In the genomic region with DNA sequence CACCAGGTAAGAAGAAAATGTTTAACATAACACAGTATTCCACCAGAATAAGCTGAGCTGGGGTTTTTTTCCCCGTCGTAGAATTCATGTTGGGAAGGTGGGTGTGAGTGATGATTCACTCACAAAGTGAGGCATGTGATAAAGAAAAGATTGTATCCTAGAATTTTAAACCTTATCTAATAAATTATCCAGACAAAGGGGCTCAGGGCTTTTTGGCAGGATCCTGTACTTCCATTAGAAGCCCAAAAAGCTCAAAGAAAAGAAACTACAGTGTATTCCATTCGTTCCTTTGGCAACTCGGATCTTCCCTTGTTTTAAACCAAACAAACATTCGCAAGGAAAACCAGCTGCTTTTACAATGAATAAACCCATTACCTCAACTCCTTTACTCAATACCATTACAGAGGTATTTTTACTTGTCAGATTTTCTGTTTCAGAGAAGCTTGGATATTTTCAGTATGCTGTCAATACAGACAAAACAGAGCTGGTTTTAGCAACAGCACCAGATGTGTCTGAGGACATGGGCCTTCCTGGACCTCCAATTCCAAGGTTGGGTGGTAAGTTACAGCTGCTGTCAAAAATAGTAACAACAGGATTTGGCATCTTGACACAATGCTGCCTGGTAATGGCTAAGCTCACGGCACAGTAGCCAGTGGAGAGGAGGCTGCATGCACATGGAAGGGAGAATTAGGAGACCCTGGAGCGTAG, we compare ENCODE assay signal across 17 cellular contexts.
DNase-seq lines count a peak whose midpoint lies in the region; ATAC-seq and TF ChIP-seq lines count a peak whose summit lies in the region.
"Had no signal": no experiment of that assay in that cellular context is flagged by ENCODE, and none has a peak within 500 bp of the region (broad histone marks: within the 10 kb centered on the region; RNA-seq: fewer than 3 reads in every experiment).

No MANE protein-coding gene starts in this region.

- TF ChIP-seq CTCF in fibroblast of villous mesenchyme (IDR thresholded peaks at IDR 0.05; ENCODE audit: insufficient read depth, low read depth, low read length), result no peak
- no peak for TF ChIP-seq CTCF in sigmoid colon (IDR thresholded peaks at IDR 0.05)
- TF ChIP-seq CTCF in PC-3 (conservative IDR thresholded peaks at IDR 0.05; ENCODE audit: low read depth, low read length), result no peak

- no peaks in the 10 kb centered on the region for H3K27me3 ChIP-seq in sigmoid colon
- H3K27me3 ChIP-seq in PC-3 (ENCODE audit: low read length), result no peaks in the 10 kb centered on the region
- H3K27me3 ChIP-seq: tibial nerve had no signal

- H3K9ac ChIP-seq in PC-3 (ENCODE audit: low read length), result no peak overlapping the region

- H3K9me2 ChIP-seq in PC-3 (replicated peaks; ENCODE audit: low read length), result no peaks in the 10 kb centered on the region

- H4K20me1 ChIP-seq in PC-3 (ENCODE audit: low read length), result no peaks in the 10 kb centered on the region

- H3K36me3 ChIP-seq in sigmoid colon, result no peaks in the 10 kb centered on the region
- H3K36me3 ChIP-seq in PC-3 (ENCODE audit: low read depth, low read length), result no peaks in the 10 kb centered on the region
- H3K36me3 ChIP-seq: tibial nerve had no signal

- no peaks in the 10 kb centered on the region for H3K79me2 ChIP-seq in PC-3 (ENCODE audit: low read length)

- H3K4me3 ChIP-seq in fibroblast of villous mesenchyme (ENCODE audit: low read depth, low read length) (no peak overlapping the region), sigmoid colon (no peak overlapping the region), PC-3 (ENCODE audit: low read length) (no peak overlapping the region)
- H3K4me3 ChIP-seq: SK-N-MC, tibial nerve had no signal

- no peak for TF ChIP-seq POLR2A in sigmoid colon (IDR thresholded peaks at IDR 0.05)

- intact Hi-C loops in sigmoid colon (cut with DNase I), result loop anchor here (5.0 kb wide), 2 partner anchors 48 to 322 kb away; no protein-coding TSS in a partner anchor
- intact Hi-C loops in PC-3 (cut with micrococcal nuclease), result no loop called here

- no peak overlapping the region for H2AFZ ChIP-seq in PC-3 (ENCODE audit: low read length)

- no peak overlapping the region for H3K4me2 ChIP-seq in PC-3 (ENCODE audit: low read length)

- peak; percentile 15 for DNase-seq in AG20443 (ENCODE audit: low spot score)
- peak; percentile 53 for DNase-seq in fibroblast of villous mesenchyme (ENCODE audit: low read depth)
- DNase-seq in sigmoid colon, result no peak
- DNase-seq in T-helper 1 cell, result no peak
- no peak for DNase-seq in effector CD8-positive, alpha-beta T cell (lab: John Stamatoyannopoulos, UW)
- DNase-seq in stimulated activated CD4-positive, alpha-beta T cell treated with anti-CD3 and anti-CD28 coated beads, Interleukin-4, amount 100 ng/mL, for 1 hour, result no peak
- no peak for DNase-seq in PC-3
- DNase-seq: activated B cell treated with CpG ODN at 0.5 μM for 24 hours; DMS53; GOT3; NCI-H2081 treated with DMSO at 0.1 percent for 48 hours; nephron progenitor cell; NK-92 treated with Interleukin-12 subunit alpha and Interleukin-12 subunit beta, amount 100 ng/mL, for 24 hours; small intestine had no signal

- no peak for ATAC-seq in PC-3

- no peak for TF ChIP-seq EP300 in sigmoid colon (IDR thresholded peaks at IDR 0.05)

- WGBS in adipose tissue, 3 donors, result 62 to 85% (median 67%) methylated on average over 7 of the region's 7 CpGs
- WGBS in sigmoid colon, 2 donors, result 80 to 84% methylated on average over 7 of the region's 7 CpGs

- H3K4me1 ChIP-seq in sigmoid colon, result peaks cover 0 to 34% (median 25%) of the 10 kb centered on the region in 4 donors
- peaks cover 13% of the 10 kb centered on the region for H3K4me1 ChIP-seq in PC-3 (ENCODE audit: insufficient read depth, low read length)

- POLR2A ChIA-PET in PC-3 (lab: Charles Lee; ENCODE audit: unreplicated experiment), result no interaction called here

- CTCF ChIA-PET in PC-3 (lab: Charles Lee), result no interaction called here

- no peaks in the 10 kb centered on the region for H3F3A ChIP-seq in PC-3 (ENCODE audit: low read length, unreplicated experiment)

- BruUV-seq in PC-3 (replicated peaks; lab: Mats Ljungman, UMichigan), result no TSS peak

- H3K9me3 ChIP-seq in sigmoid colon (no peaks in the 10 kb centered on the region), PC-3 (ENCODE audit: low read length) (no peaks in the 10 kb centered on the region)
- H3K9me3 ChIP-seq: tibial nerve had no signal

- H3K27ac ChIP-seq in adipose tissue (ENCODE audit: low read depth, low read length) (peak overlapping the region; percentile 36), sigmoid colon (peak overlapping the region in 3 of 4 donors; percentile 49 to 82 (median 54)), PC-3 (ENCODE audit: low read length) (no peak overlapping the region)
- H3K27ac ChIP-seq: SK-N-MC had no signal

Comparison
In these comparisons a context has a peak if more than half of its experiments do, and no peak if none do; other contexts are left out.
1. DNase-seq: peak in AG20443 (single experiment) and fibroblast of villous mesenchyme (single experiment); none in sigmoid colon (single experiment), T-helper 1 cell (0 of 5), effector CD8-positive, alpha-beta T cell (single experiment), stimulated activated CD4-positive, alpha-beta T cell treated with anti-CD3 and anti-CD28 coated beads, Interleukin-4, amount 100 ng/mL, for 1 hour (single experiment) and PC-3 (single experiment).